Comparison of ENCODE assay signal across 21 cellular contexts in genomic region chr1:216238844-216239243, GRCh38.
"Had no signal": no experiment of that assay in that cellular context is flagged by ENCODE, and none has a peak within 500 bp of the region (broad histone marks: within the 10 kb centered on the region; RNA-seq: fewer than 3 reads in every experiment).

No MANE protein-coding gene starts in this region.

- H3K27me3 ChIP-seq: MG63 had no signal

- H3K36me3 ChIP-seq: MG63, SJSA1 had no signal

- DNase-seq: IMR-90, Karpas-422, KG1, MG63, NCI-H1092, NCI-H1105 treated with DMSO at 0.1 percent for 48 hours, NCI-H1436, NCI-H187, NCI-H2029, NCI-H2081 treated with DMSO at 0.1 percent for 48 hours, NCI-H2171, NCI-H226, NCI-H446, NCI-H510A, NCI-H524 treated with DMSO at 0.1 percent for 48 hours, Right ventricle myocardium superior, RPMI8226, SIG-M5 had no signal

- H3K27ac ChIP-seq: SJSA1 had no signal

- H3K4me3 ChIP-seq: MG63, SJSA1 had no signal

- H3K9me3 ChIP-seq: MG63, SJSA1 had no signal

- H3K4me1 ChIP-seq: SJSA1 had no signal

- FAIRE-seq: HepG2, RCC 7860 had no signal
